Comparison of ENCODE assay signal across 3 cellular contexts in genomic region chr3:20417390-20417789, GRCh38.
"Had no signal": no experiment of that assay in that cellular context is flagged by ENCODE, and none has a peak within 500 bp of the region (broad histone marks: within the 10 kb centered on the region; RNA-seq: fewer than 3 reads in every experiment).

No MANE protein-coding gene starts in this region.

- DNase-seq: GDM1, GF-D8 had no signal

- H3K4me3 ChIP-seq: GM12878 had no signal
